In genomic region chr13:100196380-100196779, GRCh38 we compare ENCODE assay signal across 2 cellular contexts.
TF ChIP-seq lines count a peak whose summit lies in the region.

No MANE protein-coding gene starts in this region.

TF ChIP-seq in GM23338, 12 proteins besides CTCF, POLR2A, EP300 and RAD21:
- TF ChIP-seq ZNF462 (CRISPR knock-in tag; IDR thresholded peaks at IDR 0.05) (no peak), EZH2phosphoT487 (IDR thresholded peaks at IDR 0.05; ENCODE audit: unreplicated experiment) (no peak), ETS1 (IDR thresholded peaks at IDR 0.05) (no peak), ZNF114 (CRISPR knock-in tag; IDR thresholded peaks at IDR 0.05) (no peak), JUNB (IDR thresholded peaks at IDR 0.05; ENCODE audit: unreplicated experiment) (no peak), NANOG (IDR thresholded peaks at IDR 0.05; ENCODE audit: borderline replicate concordance) (no peak)

TF ChIP-seq in GM12878, 131 proteins besides CTCF, POLR2A, EP300 and RAD21 (continued from another document):
- TF ChIP-seq BCLAF1 (IDR thresholded peaks at IDR 0.05) (no peak), KAT2A (conservative IDR thresholded peaks at IDR 0.05; ENCODE audit: control insufficient read depth, low read depth, low read length) (no peak), ZNF217 (IDR thresholded peaks at IDR 0.05) (no peak), ATF3 (IDR thresholded peaks at IDR 0.05; ENCODE audit: borderline replicate concordance, extremely low read depth, low read depth, low read length) (no peak), TCF7 (IDR thresholded peaks at IDR 0.05; ENCODE audit: borderline replicate concordance) (no peak), ESRRA (IDR thresholded peaks at IDR 0.05; ENCODE audit: low read length) (no peak), YBX1 (IDR thresholded peaks at IDR 0.05) (no peak), TBL1XR1 (IDR thresholded peaks at IDR 0.05; ENCODE audit: low read depth, low read length) (no peak), PAX8 (IDR thresholded peaks at IDR 0.05) (no peak), USF1 (IDR thresholded peaks at IDR 0.05; ENCODE audit: borderline replicate concordance, extremely low read length, insufficient read depth, low read depth, low read length) (no peak), CHD1 (IDR thresholded peaks at IDR 0.05; ENCODE audit: low read depth, low read length) (no peak), E2F4 (IDR thresholded peaks at IDR 0.05; ENCODE audit: low read depth, low read length) (no peak), CHD2 (IDR thresholded peaks at IDR 0.05; ENCODE audit: borderline replicate concordance, low read depth, low read length) (no peak), SUZ12 (IDR thresholded peaks at IDR 0.05; ENCODE audit: unreplicated experiment) (no peak), FOXM1 (IDR thresholded peaks at IDR 0.05; ENCODE audit: low read depth, low read length) (no peak)
TF ChIP-seq in GM12878: peak in this region for 0.
